Comparison of ENCODE assay signal across 8 cellular contexts in genomic region chr1:182069028-182069466, GRCh38. TPM values are rescaled to one million over a fixed set of nuclear protein-coding genes. Genes with fewer than 3 reads are reported as not detected.
DNase-seq lines count a peak whose midpoint lies in the region; ATAC-seq, FAIRE-seq and TF ChIP-seq lines count a peak whose summit lies in the region.

No MANE protein-coding gene starts in this region.

- no peaks in the 10 kb centered on the region for H3K79me2 ChIP-seq in H1 (ENCODE audit: control insufficient read depth in 1 of 2, insufficient read depth in 2 of 2, low read length in 2 of 2)

- no peak overlapping the region for H3K27ac ChIP-seq in H1 (ENCODE audit: low read depth, low read length)

- WGBS in H1 (ENCODE audit: extremely low coverage in 1 of 2, insufficient coverage in 1 of 2, insufficient read length in 1 of 2, insufficient replicate concordance in 2 of 2, low coverage in 1 of 2, low lambda C conversion rate in 2 of 2, missing lambda C conversion rate in 1 of 2), 2 experiments, result 19% methylated on average over 11 of the region's 12 CpGs; no CpG with 5 or more reads in 1 of the 2 experiments

- H3K27me3 ChIP-seq in H1 (replicated peaks in 1 of 4; ENCODE audit: control insufficient read depth in 3 of 4, extremely low read depth in 1 of 4, insufficient read depth in 3 of 4, low read length in 3 of 4), result peaks cover 0 to 7% (median 4%) of the 10 kb centered on the region in 4 experiments; a peak in 4 of 7 replicates

- no peak overlapping the region for H3K9ac ChIP-seq in H1 (replicated peaks in 1 of 4; ENCODE audit: extremely low read depth in 1 of 4, low read depth in 3 of 4, low read length in 3 of 4)

- no peaks in the 10 kb centered on the region for H3K23me2 ChIP-seq in H1 (ENCODE audit: low read depth, low read length)

- FAIRE-seq in H1 (lab: Jason Lieb, UNC), result no peak

- H3K4me2 ChIP-seq in H1 (ENCODE audit: insufficient read depth in 1 of 2, low read depth in 2 of 2, low read length in 2 of 2), result peak overlapping the region in 1 of 2 experiments; percentile 59; a peak in 3 of 4 replicates

- no peak for TF ChIP-seq POLR2A in H1 (IDR thresholded peaks at IDR 0.05; ENCODE audit: control extremely low read depth in 1 of 2, low read depth in 2 of 2, low read length in 2 of 2)

- 0 out of 2 replicates have a peak overlapping the region, but pooled peaks have one; percentile 63 for H4K8ac ChIP-seq in H1 (ENCODE audit: extremely low read depth, insufficient read depth, low read length)

- no peak overlapping the region for H4K91ac ChIP-seq in H1 (replicated peaks; ENCODE audit: insufficient read length, low read length)

- H3K56ac ChIP-seq in H1 (replicated peaks; ENCODE audit: insufficient read length, low read depth, low read length), result no peak overlapping the region

- H3K36me3 ChIP-seq in H1 (ENCODE audit: control insufficient read depth in 2 of 4, insufficient read depth in 4 of 4, low read length in 3 of 4), result no peaks in the 10 kb centered on the region

- no peak overlapping the region for H2AK5ac ChIP-seq in H1 (ENCODE audit: low read depth, low read length)

- H3K4me3 ChIP-seq in AG10803 (ENCODE audit: low read length), result no peak overlapping the region
- peak overlapping the region in 1 of 4 experiments; percentile 38; a peak in 2 of 8 replicates for H3K4me3 ChIP-seq in H1 (ENCODE audit: extremely low read depth in 1 of 4, insufficient read depth in 2 of 4, low read depth in 3 of 4, low read length in 4 of 4)

- peaks cover 0 to 6% (median 0%) of the 10 kb centered on the region in 4 experiments; a peak in 2 of 7 replicates for H3K4me1 ChIP-seq in H1 (replicated peaks in 1 of 4; ENCODE audit: control insufficient read depth in 3 of 4, insufficient read depth in 4 of 4, low read length in 3 of 4)

- no peak overlapping the region for H4K5ac ChIP-seq in H1 (ENCODE audit: insufficient read length, low read depth, low read length)

- no peak overlapping the region for H2BK12ac ChIP-seq in H1 (ENCODE audit: low read depth, low read length)

- peak overlapping the region; percentile 97 for H2AFZ ChIP-seq in H1 (ENCODE audit: low read length)

- no peaks in the 10 kb centered on the region for H3K79me1 ChIP-seq in H1 (ENCODE audit: low read depth, low read length)

- ATAC-seq in GM19025 (IDR thresholded peaks at IDR 0.05; ENCODE audit: low read depth, unreplicated experiment) (peak; percentile 61), GM18498 (IDR thresholded peaks at IDR 0.05; ENCODE audit: unreplicated experiment) (no peak), GM21723 (IDR thresholded peaks at IDR 0.05; ENCODE audit: unreplicated experiment) (no peak)

- POLR2A ChIA-PET in H1 (lab: Charles Lee; ENCODE audit: partially characterized antibody), result interaction anchor here (0.8 to 1.4 kb wide), 3 partner anchors 12 to 339 kb away, joined by 3 to 4 read pairs (median 4); no protein-coding TSS in a partner anchor

- H4K20me1 ChIP-seq in H1 (replicated peaks in 1 of 2; ENCODE audit: control insufficient read depth in 1 of 2, insufficient read depth in 2 of 2, low read length in 2 of 2), result no peaks in the 10 kb centered on the region

- CTCF ChIA-PET in H1 (lab: Charles Lee; ENCODE audit: partially characterized antibody), result interaction anchor here (0.5 to 6.2 kb wide), 17 partner anchors 10 to 486 kb away, joined by 3 to 53 read pairs (median 4); no protein-coding TSS in a partner anchor

- no peak overlapping the region for H3K4ac ChIP-seq in H1 (replicated peaks; ENCODE audit: insufficient read length, low read depth, low read length)

- H2BK120ac ChIP-seq in H1 (replicated peaks; ENCODE audit: low read depth, low read length), result no peak overlapping the region

- no peak overlapping the region for H2BK5ac ChIP-seq in H1 (ENCODE audit: low read depth, low read length)

- H2BK15ac ChIP-seq in H1 (ENCODE audit: low read length), result no peak overlapping the region

- TF ChIP-seq CTCF in AG10803 (conservative IDR thresholded peaks at IDR 0.05; ENCODE audit: low read length) (peak; percentile 70), H1 (IDR thresholded peaks at IDR 0.05; ENCODE audit: control extremely low read depth in 1 of 3, insufficient read depth in 1 of 3, low read depth in 1 of 3, low read length in 3 of 3) (peak; percentile 77 to 85 (median 84))

- TF ChIP-seq RAD21 in H1 (IDR thresholded peaks at IDR 0.05 in 1 of 2, conservative IDR thresholded peaks at IDR 0.05 in 1 of 2; ENCODE audit: low read depth in 2 of 2, low read length in 2 of 2), result peak; percentile 56 to 70

- no peak overlapping the region for H2BK20ac ChIP-seq in H1 (ENCODE audit: low read length)

- H3K14ac ChIP-seq in H1 (ENCODE audit: insufficient read length), result no peak overlapping the region

- TF ChIP-seq EP300 in H1 (IDR thresholded peaks at IDR 0.05; ENCODE audit: borderline replicate concordance in 1 of 2, low read depth in 2 of 2, low read length in 2 of 2), result no peak

- no peak overlapping the region for H3K18ac ChIP-seq in H1 (ENCODE audit: extremely low read depth, low read length)

- no peak overlapping the region for H3K23ac ChIP-seq in H1 (ENCODE audit: insufficient read length)

- DNase-seq in AG10803 (ENCODE audit: low read depth) (peak; percentile 24), NCI-H1092 (lab: John Stamatoyannopoulos, UW) (peak; percentile 80), SKM-1 (lab: John Stamatoyannopoulos, UW; ENCODE audit: unreplicated experiment) (peak; percentile 82), H1 (ENCODE audit: low read depth in 1 of 2, low spot score in 2 of 2) (peak; percentile 75 to 92), midbrain (lab: John Stamatoyannopoulos, UW) (peak; percentile 65)

- no peaks in the 10 kb centered on the region for H3K9me3 ChIP-seq in H1 (ENCODE audit: insufficient read depth in 2 of 2, low read depth in 1 of 2, low read length in 1 of 2)

TF ChIP-seq in H1, 55 proteins besides CTCF, POLR2A, EP300 and RAD21:
- 0 out of 2 replicates have a peak, but pooled peaks have one; percentile 21 for TF ChIP-seq TAF1 (IDR thresholded peaks at IDR 0.05; ENCODE audit: low read depth, low read length)
- no peak; a peak in 1 of 4 replicates for TF ChIP-seq HDAC2 (IDR thresholded peaks at IDR 0.05; ENCODE audit: borderline replicate concordance in 1 of 2, low read depth in 2 of 2, low read length in 2 of 2)
- no peak for TF ChIP-seq SIX5 (IDR thresholded peaks at IDR 0.05; ENCODE audit: low read depth, low read length)
- TF ChIP-seq EZH2 (IDR thresholded peaks at IDR 0.05; ENCODE audit: low read depth, low read length, severe bottlenecking), result no peak
- TF ChIP-seq MAX (IDR thresholded peaks at IDR 0.05), result peak; percentile 65
- peak; percentile 42; the same call in 1 of the 2 replicates for TF ChIP-seq SP4 (IDR thresholded peaks at IDR 0.05; ENCODE audit: low read length)
- TF ChIP-seq E2F6 (IDR thresholded peaks at IDR 0.05), result peak; percentile 81
- 0 out of 2 replicates have a peak, but pooled peaks have one; percentile 22 for TF ChIP-seq ATF2 (IDR thresholded peaks at IDR 0.05; ENCODE audit: low read length)
- TF ChIP-seq GABPA (IDR thresholded peaks at IDR 0.05; ENCODE audit: borderline replicate concordance, insufficient read depth, low read length), result no peak
- TF ChIP-seq SIN3A (conservative IDR thresholded peaks at IDR 0.05 in 1 of 2, IDR thresholded peaks at IDR 0.05 in 1 of 2; ENCODE audit: low read depth in 1 of 2, low read length in 2 of 2), result 0 out of 4 replicates have a peak, but pooled peaks of 1 of the 2 experiments have one; percentile 51
- TF ChIP-seq KDM1A (IDR thresholded peaks at IDR 0.05; ENCODE audit: borderline replicate concordance, low read length), result peak; percentile 12; the same call in 1 of the 2 replicates
- TF ChIP-seq NRF1 (IDR thresholded peaks at IDR 0.05; ENCODE audit: low read depth, low read length), result no peak
- TF ChIP-seq ASH2L (IDR thresholded peaks at IDR 0.05; ENCODE audit: low read length), result peak; percentile 40
- peak; percentile 58; the same call in 1 of the 2 replicates for TF ChIP-seq TCF12 (IDR thresholded peaks at IDR 0.05; ENCODE audit: low read depth, low read length)
- no peak for TF ChIP-seq TAF7 (optimal IDR thresholded peaks at IDR 0.05; ENCODE audit: borderline replicate concordance, low read depth, low read length)
- peak; percentile 27 for TF ChIP-seq KDM4A (IDR thresholded peaks at IDR 0.05; ENCODE audit: low read depth, low read length, severe bottlenecking)

RNA-seq across cellular contexts. Expression of gene ZNF648, which starts 7.5 kb away (rescaled TPM):
- 0.20 and 0.23 TPM in 2 replicates for total RNA-seq in H1 (2021; fragmentation: NEBNext Ultra II Directional; extraction: Animal tissue kit (Norgen Biotek cat#: 25700))
- 0.53 and 0.64 TPM in 2 replicates for polyA plus RNA-seq in H1 (2011; rRNA removed)
- polyA plus RNA-seq in H1 (2011; cell fraction: cytosol; rRNA removed), result 0.49 TPM
- polyA plus RNA-seq in H1 (2011; cell fraction: nucleus; rRNA removed), result 0.90 TPM
- polyA plus RNA-seq in H1 (2012, experiment 1 of 2), result 0.12 to 0.20 TPM (median 0.18 TPM) in 4 replicates
- 0.04 TPM for polyA plus RNA-seq in H1 (2012, experiment 2 of 2)
- 0.22 TPM for polyA plus RNA-seq in H1 (2013, experiment 1 of 2)
- polyA plus RNA-seq in H1 (2013, experiment 2 of 2), result 0.20 TPM
- 1.3 and 1.6 TPM in 2 replicates for polyA minus RNA-seq in H1 (2011; rRNA and poly(A)+ RNA removed)
- 0.88 TPM for polyA minus RNA-seq in H1 (2011; cell fraction: cytosol; rRNA and poly(A)+ RNA removed)
- polyA minus RNA-seq in H1 (2011; cell fraction: nucleus; rRNA and poly(A)+ RNA removed), result 2.3 TPM

Comparison
In these comparisons a context has a peak if more than half of its experiments do, and no peak if none do; other contexts are left out.
1. DNase-seq: peak in every context shown above with its lines; median percentile 84 in H1; 82 in SKM-1; 80 in NCI-H1092; 65 in midbrain; 24 in AG10803.